Comparison of ENCODE assay signal across 11 cellular contexts in genomic region chr20:34415079-34415478, GRCh38. TPM values are rescaled to one million over a fixed set of nuclear protein-coding genes. Genes with fewer than 3 reads are reported as not detected.
A peak's percentile ranks its signal among the peaks of the same experiment; 100 is the strongest.
DNase-seq lines count a peak whose midpoint lies in the region; ATAC-seq and TF ChIP-seq lines count a peak whose summit lies in the region.
"Had no signal": no experiment of that assay in that cellular context is flagged by ENCODE, and none has a peak within 500 bp of the region (broad histone marks: within the 10 kb centered on the region; RNA-seq: fewer than 3 reads in every experiment).

No MANE protein-coding gene starts in this region.

- H3K36me3 ChIP-seq in transverse colon, result peaks cover 0 to 33% (median 15%) of the 10 kb centered on the region in 4 donors

- H3K4me3 Mint-ChIP-seq in stimulated activated naive CD8-positive, alpha-beta T cell treated with anti-CD3 and anti-CD28 coated beads, Interleukin-15, Interleukin-2, amounts not matched to agents 100 ng/mL and 50 ng/mL, for 24 hours, result no peak overlapping the region
- no peak overlapping the region for H3K4me3 Mint-ChIP-seq in chondrocyte (ENCODE audit: unreplicated experiment)

- H3K27me3 Mint-ChIP-seq in stimulated activated naive CD8-positive, alpha-beta T cell treated with anti-CD3 and anti-CD28 coated beads, Interleukin-15, Interleukin-2, amounts not matched to agents 100 ng/mL and 50 ng/mL, for 24 hours, result no peaks in the 10 kb centered on the region
- no peaks in the 10 kb centered on the region for H3K27me3 Mint-ChIP-seq in chondrocyte (ENCODE audit: low read depth)

- intact Hi-C loops in transverse colon (cut with DNase I; ENCODE audit: low total_unique reads), result no loop called here

- 58 to 71% methylated on average over 2 to 3 of the region's 3 CpGs for WGBS in transverse colon (ENCODE audit: low coverage in 1 of 2), 2 donors

- H3K4me1 Mint-ChIP-seq in stimulated activated naive CD8-positive, alpha-beta T cell treated with anti-CD3 and anti-CD28 coated beads, Interleukin-15, Interleukin-2, amounts not matched to agents 100 ng/mL and 50 ng/mL, for 24 hours (ENCODE audit: low read depth), result peaks cover 23% of the 10 kb centered on the region
- H3K4me1 Mint-ChIP-seq in chondrocyte (ENCODE audit: low read depth), result peaks cover 32% of the 10 kb centered on the region

- peak overlapping the region; percentile 12 for H3K27ac Mint-ChIP-seq in stimulated activated naive CD8-positive, alpha-beta T cell treated with anti-CD3 and anti-CD28 coated beads, Interleukin-15, Interleukin-2, amounts not matched to agents 100 ng/mL and 50 ng/mL, for 24 hours
- H3K27ac Mint-ChIP-seq in chondrocyte (ENCODE audit: unreplicated experiment), result peak overlapping the region; percentile 75

- no peak for ATAC-seq in stimulated activated naive CD8-positive, alpha-beta T cell treated with anti-CD3 and anti-CD28 coated beads, Interleukin-15, Interleukin-2, amounts not matched to agents 100 U/mL and 50 U/mL, for 24 hours
- ATAC-seq in HG03457 (IDR thresholded peaks at IDR 0.05; ENCODE audit: unreplicated experiment), result no peak

- TF ChIP-seq EP300 in transverse colon (IDR thresholded peaks at IDR 0.05; ENCODE audit: low read depth), result no peak

- peak overlapping the region; percentile 29 to 56 (median 48) for H3K27ac ChIP-seq in transverse colon

- no peak overlapping the region for H3K4me3 ChIP-seq in transverse colon
- H3K4me3 ChIP-seq: esophagus muscularis mucosa had no signal

- TF ChIP-seq POLR2A in transverse colon (IDR thresholded peaks at IDR 0.05), result no peak

- H3K36me3 Mint-ChIP-seq in stimulated activated naive CD8-positive, alpha-beta T cell treated with anti-CD3 and anti-CD28 coated beads, Interleukin-15, Interleukin-2, amounts not matched to agents 100 ng/mL and 50 ng/mL, for 24 hours (ENCODE audit: low read depth), result peaks cover 48% of the 10 kb centered on the region
- peaks cover 35% of the 10 kb centered on the region for H3K36me3 Mint-ChIP-seq in chondrocyte (ENCODE audit: low read depth)

- no peaks in the 10 kb centered on the region for H3K9me3 Mint-ChIP-seq in stimulated activated naive CD8-positive, alpha-beta T cell treated with anti-CD3 and anti-CD28 coated beads, Interleukin-15, Interleukin-2, amounts not matched to agents 100 ng/mL and 50 ng/mL, for 24 hours
- H3K9me3 Mint-ChIP-seq in chondrocyte (ENCODE audit: low read depth), result no peaks in the 10 kb centered on the region

- H3K4me1 ChIP-seq in transverse colon, result peaks cover 0 to 20% (median 9%) of the 10 kb centered on the region in 4 donors

- in situ Hi-C loops in transverse colon (cut with MboI; ENCODE audit: low pct_ligation_motif_present in 1 of 4, low pct_unique_long_range_greater_than_20kb in 1 of 4, low sequenced_read_pairs in 3 of 4), result no loop called here

- H3K9me3 ChIP-seq in transverse colon, result no peaks in the 10 kb centered on the region
- H3K9me3 ChIP-seq: esophagus muscularis mucosa had no signal

- no peaks in the 10 kb centered on the region for H3K27me3 ChIP-seq in transverse colon
- H3K27me3 ChIP-seq: esophagus muscularis mucosa had no signal

- TF ChIP-seq CTCF in chondrocyte (IDR thresholded peaks at IDR 0.05) (no peak), transverse colon (IDR thresholded peaks at IDR 0.05) (no peak)

- DNase-seq in stimulated activated naive CD8-positive, alpha-beta T cell treated with anti-CD3 and anti-CD28 coated beads, Interleukin-15, Interleukin-2, amounts not matched to agents 100 U/mL and 50 U/mL, for 24 hours, result no peak
- DNase-seq in Kasumi-1 (lab: John Stamatoyannopoulos, UW), result peak; percentile 13 to 40
- no peak for DNase-seq in chondrocyte (ENCODE audit: low spot score)
- DNase-seq in transverse colon, result peak; percentile 20
- no peak for DNase-seq in stimulated activated CD4-positive, alpha-beta T cell treated with anti-CD3 and anti-CD28 coated beads, Interleukin-4, amount 100 ng/mL, for 24 hours
- DNase-seq in KG1 (lab: John Stamatoyannopoulos, UW), result no peak
- DNase-seq: COR-L47, mesenchymal stem cell had no signal

RNA-seq across cellular contexts. Expression of gene ITCH, which starts 52.0 kb away (rescaled TPM):
- total RNA-seq in chondrocyte, result 58.2 to 96.9 TPM (median 84.8 TPM) in 3 replicates
- total RNA-seq in transverse colon, result 10 to 100 TPM; 35.2 to 82.8 (median 65.3) TPM

Comparison
In these comparisons a context has a peak if more than half of its experiments do, and no peak if none do; other contexts are left out.
1. DNase-seq: peak in Kasumi-1 (2 of 2) and transverse colon (single experiment); none in stimulated activated naive CD8-positive, alpha-beta T cell treated with anti-CD3 and anti-CD28 coated beads, Interleukin-15, Interleukin-2, amounts not matched to agents 100 U/mL and 50 U/mL, for 24 hours (single experiment), chondrocyte (single experiment), stimulated activated CD4-positive, alpha-beta T cell treated with anti-CD3 and anti-CD28 coated beads, Interleukin-4, amount 100 ng/mL, for 24 hours (single experiment) and KG1 (single experiment).